ENCODE assay signal across 5 cellular contexts in genomic region chr17:2781598-2781997, GRCh38. TPM values are rescaled to one million over a fixed set of nuclear protein-coding genes. Genes with fewer than 3 reads are reported as not detected.
"Had no signal": no experiment of that assay in that cellular context is flagged by ENCODE, and none has a peak within 500 bp of the region (broad histone marks: within the 10 kb centered on the region; RNA-seq: fewer than 3 reads in every experiment).

No MANE protein-coding gene starts in this region.

RNA-seq across cellular contexts. Expression of gene CCDC92B, which starts 32.1 kb away (rescaled TPM):
- total RNA-seq: LHCN-M2, MCF 10A, NCI-H460, PC-3, SJCRH30 had no signal
